ENCODE assay signal across 9 cellular contexts in genomic region chr7:135509839-135510602, GRCh38. TPM values are rescaled to one million over a fixed set of nuclear protein-coding genes. Genes with fewer than 3 reads are reported as not detected.
DNase-seq lines count a peak whose midpoint lies in the region; ATAC-seq, FAIRE-seq and TF ChIP-seq lines count a peak whose summit lies in the region.
"Had no signal": no experiment of that assay in that cellular context is flagged by ENCODE, and none has a peak within 500 bp of the region (broad histone marks: within the 10 kb centered on the region; RNA-seq: fewer than 3 reads in every experiment).

Gene CNOT4, minus strand, starts transcription at chr7:135510102. Its CDS starts 71,771 bp downstream, at chr7:135438331.

- peak within 1 kb of the TSS; percentile 90 to 93 for H3K27ac ChIP-seq in kidney (ENCODE audit: low read depth in 2 of 2, low read length in 2 of 2)

- peak within 1 kb of the TSS; percentile 90 to 99 for H3K9ac ChIP-seq in kidney (ENCODE audit: low read length in 2 of 2)

- no peak for TF ChIP-seq CTCF in BE2C (IDR thresholded peaks at IDR 0.05; ENCODE audit: low read depth, low read length)
- no peak for TF ChIP-seq CTCF in kidney (IDR thresholded peaks at IDR 0.05; ENCODE audit: borderline replicate concordance, extremely low read depth, insufficient read depth)

- H3K4me1 ChIP-seq in BE2C = no peaks in the 10 kb centered on the region
- peaks cover 9 to 11% of the 10 kb centered on the region in 2 donors for H3K4me1 ChIP-seq in kidney (ENCODE audit: control insufficient read depth in 1 of 2, insufficient read depth in 1 of 2, low read depth in 1 of 2, low read length in 2 of 2)

- intact Hi-C loops in kidney (cut with DNase I) = no loop called here

- H3K36me3 ChIP-seq in BE2C = no peaks in the 10 kb centered on the region
- no peaks in the 10 kb centered on the region for H3K36me3 ChIP-seq in kidney (ENCODE audit: control insufficient read depth in 1 of 2, insufficient read depth in 2 of 2, low read length in 2 of 2)

- peak; percentile 89 for FAIRE-seq in GM19239 (lab: Jason Lieb, UNC)
- no peak for FAIRE-seq in kidney (lab: Jason Lieb, UNC)
- FAIRE-seq: colon had no signal

- peak within 1 kb of the TSS; percentile 89 for H3K4me3 ChIP-seq in BE2C (ENCODE audit: low read depth, low read length)
- H3K4me3 ChIP-seq in kidney (ENCODE audit: low read length in 2 of 2) = peak within 1 kb of the TSS; percentile 82 to 99

- ATAC-seq in HG03439 (IDR thresholded peaks at IDR 0.05; ENCODE audit: unreplicated experiment) = peak; percentile 94

- H3K27me3 ChIP-seq in BE2C = no peaks in the 10 kb centered on the region

- no peaks in the 10 kb centered on the region for H3K9me3 ChIP-seq in BE2C
- H3K9me3 ChIP-seq in kidney (ENCODE audit: control insufficient read depth in 1 of 2, low read length in 2 of 2) = no peaks in the 10 kb centered on the region

- DNase-seq in BE2C (peak; percentile 98), GM19239 (ENCODE audit: insufficient read length, low spot score) (peak; percentile 80), NCI-H460 (ENCODE audit: extremely low read depth, low read depth) (peak; percentile 95), cerebellar nuclear complex (lab: John Stamatoyannopoulos, UW) (peak; percentile 68 to 79), kidney (peak; percentile 98)
- DNase-seq in activated CD4-positive, CD25-positive, alpha-beta regulatory T cell treated with anti-CD3 and anti-CD28 coated beads, Interleukin-2, amount 50 U/mL, for 72 hours = peak; percentile 88
- peak; percentile 95 to 97 for DNase-seq in stimulated activated CD4-positive, alpha-beta T cell treated with anti-CD3 and anti-CD28 coated beads, Interleukin-15, amount 100 ng/mL, for 1 hour (ENCODE audit: low read depth in 1 of 2, low spot score in 1 of 2)

RNA-seq across cellular contexts. Expression of gene CNOT4, which starts in this region (rescaled TPM):
- polyA plus RNA-seq in BE2C (2012; ENCODE audit: insufficient read depth, insufficient read length, low read depth) = 13.1 TPM
- total RNA-seq in NCI-H460 (2014; rRNA removed; shearing (Covaris generic)) = 15.2 and 15.3 TPM in 2 replicates
- polyA plus RNA-seq in NCI-H460 (2014; cell fraction: nucleus; rRNA removed) = 3.3 and 4.0 TPM in 2 replicates
- 26.2 TPM for total RNA-seq in kidney
- 8.4 TPM for polyA plus RNA-seq in kidney (ENCODE audit: insufficient read depth, low read depth, low replicate concordance)

Comparison
In these comparisons a context has a peak if more than half of its experiments do, and no peak if none do; other contexts are left out.
1. Peak in every context shown above with its lines: DNase-seq, ATAC-seq, H3K4me3 ChIP-seq and H3K27ac ChIP-seq.